ENCODE assay signal across 9 cellular contexts in genomic region chr2:169734172-169734847, GRCh38. TPM values are rescaled to one million over a fixed set of nuclear protein-coding genes. Genes with fewer than 3 reads are reported as not detected.
DNase-seq lines count a peak whose midpoint lies in the region; ATAC-seq and TF ChIP-seq lines count a peak whose summit lies in the region.
"Had no signal": no experiment of that assay in that cellular context is flagged by ENCODE, and none has a peak within 500 bp of the region (broad histone marks: within the 10 kb centered on the region; RNA-seq: fewer than 3 reads in every experiment).

No MANE protein-coding gene starts in this region.

- H3K9me3 Mint-ChIP-seq in CD4-positive, alpha-beta T cell: no peaks in the 10 kb centered on the region
- H3K9me3 Mint-ChIP-seq in chondrocyte (ENCODE audit: low read depth): no peaks in the 10 kb centered on the region

- H3K4me1 Mint-ChIP-seq in CD4-positive, alpha-beta T cell (ENCODE audit: low read depth): peaks cover 10% of the 10 kb centered on the region
- peaks cover 37% of the 10 kb centered on the region for H3K4me1 Mint-ChIP-seq in chondrocyte (ENCODE audit: low read depth)

- H3K27ac ChIP-seq in CD4-positive, alpha-beta T cell (ENCODE audit: low read depth, low read length): no peak overlapping the region
- no peak overlapping the region for H3K27ac ChIP-seq in lower lobe of right lung
- H3K27ac ChIP-seq in thymus (ENCODE audit: low read depth): no peak overlapping the region

- TF ChIP-seq CTCF in CD4-positive, alpha-beta T cell (IDR thresholded peaks at IDR 0.05): no peak
- TF ChIP-seq CTCF in chondrocyte (IDR thresholded peaks at IDR 0.05) (no peak), lower lobe of right lung (IDR thresholded peaks at IDR 0.05) (no peak)

- peak; percentile 45 for ATAC-seq in CD4-positive, alpha-beta T cell (ENCODE audit: poor library complexity)
- ATAC-seq in GM18909 (IDR thresholded peaks at IDR 0.05; ENCODE audit: poor library complexity, unreplicated experiment) (peak; percentile 39), HG03103 (IDR thresholded peaks at IDR 0.05; ENCODE audit: low read depth, unreplicated experiment) (peak; percentile 37), lower lobe of right lung (peak; percentile 54 to 66)

- H3K9me3 ChIP-seq in CD4-positive, alpha-beta T cell (ENCODE audit: control insufficient read depth, low read length): no peaks in the 10 kb centered on the region
- H3K9me3 ChIP-seq in lower lobe of right lung: no peaks in the 10 kb centered on the region
- H3K9me3 ChIP-seq in thymus (ENCODE audit: control insufficient read depth): no peaks in the 10 kb centered on the region

- H3K27me3 ChIP-seq in CD4-positive, alpha-beta T cell (ENCODE audit: control insufficient read depth, insufficient read depth, low read length): peaks cover 18% of the 10 kb centered on the region
- H3K27me3 ChIP-seq in lower lobe of right lung (ENCODE audit: low read depth): no peaks in the 10 kb centered on the region
- H3K27me3 ChIP-seq in thymus (ENCODE audit: control insufficient read depth, insufficient read depth): no peaks in the 10 kb centered on the region

- peak overlapping the region; percentile 77 for H3K4me3 Mint-ChIP-seq in CD4-positive, alpha-beta T cell
- peak overlapping the region; percentile 85 for H3K4me3 Mint-ChIP-seq in chondrocyte (ENCODE audit: unreplicated experiment)

- POLR2A ChIA-PET in CD4-positive, alpha-beta T cell (lab: Charles Lee): no interaction called here

- intact Hi-C loops in CD4-positive, alpha-beta T cell (cut with DNase I, micrococcal nuclease): no loop called here
- intact Hi-C loops in lower lobe of right lung (cut with DNase I): no loop called here

- H3K4me3 ChIP-seq in lower lobe of right lung (peak overlapping the region; percentile 80), thymus (ENCODE audit: low read length) (peak overlapping the region; percentile 89)

- H3K4me1 ChIP-seq in lower lobe of right lung (peaks cover 3% of the 10 kb centered on the region), thymus (ENCODE audit: control insufficient read depth, insufficient read depth, low read length) (peaks cover 11% of the 10 kb centered on the region)

- CTCF ChIA-PET in CD4-positive, alpha-beta T cell (lab: Charles Lee): no interaction called here

- peak in 1 of 10 experiments; percentile 3 for DNase-seq in CD4-positive, alpha-beta T cell
- no peak for DNase-seq in chondrocyte (ENCODE audit: low spot score)
- no peak for DNase-seq in lower lobe of right lung
- DNase-seq in hepatic stellate cell (ENCODE audit: low spot score): no peak

- H3K36me3 Mint-ChIP-seq in CD4-positive, alpha-beta T cell (ENCODE audit: low read depth): no peaks in the 10 kb centered on the region
- H3K36me3 Mint-ChIP-seq in chondrocyte (ENCODE audit: low read depth): peaks cover 2% of the 10 kb centered on the region

- H3K27me3 Mint-ChIP-seq in CD4-positive, alpha-beta T cell: peaks cover 53% of the 10 kb centered on the region
- H3K27me3 Mint-ChIP-seq in chondrocyte (ENCODE audit: low read depth): no peaks in the 10 kb centered on the region

- WGBS in thymus: 2% methylated on average over 69 of the region's 69 CpGs

- H3K36me3 ChIP-seq in lower lobe of right lung: no peaks in the 10 kb centered on the region
- H3K36me3 ChIP-seq in thymus (ENCODE audit: control insufficient read depth, insufficient read depth): no peaks in the 10 kb centered on the region

- no peak overlapping the region for H3K27ac Mint-ChIP-seq in CD4-positive, alpha-beta T cell
- H3K27ac Mint-ChIP-seq in chondrocyte (ENCODE audit: unreplicated experiment): no peak overlapping the region

TF ChIP-seq in PFSK-1, 5 proteins besides CTCF, POLR2A, EP300 and RAD21:
- no peak for TF ChIP-seq SIN3A (IDR thresholded peaks at IDR 0.05; ENCODE audit: borderline replicate concordance, insufficient read depth, low read length)
- peak; percentile 21 for TF ChIP-seq FOXP2 (optimal IDR thresholded peaks at IDR 0.05; ENCODE audit: borderline replicate concordance, extremely low read depth, extremely low read length, insufficient read depth)

RNA-seq across cellular contexts. Expression of gene KLHL23, which starts 0.7 kb away (rescaled TPM):
- total RNA-seq in CD4-positive, alpha-beta T cell: under 1 TPM; 0.36 to 0.39 TPM
- 2.3 TPM for polyA plus RNA-seq in PFSK-1 (2012; ENCODE audit: insufficient read length, low read depth)
- 3.8 to 9.6 TPM (median 8.9 TPM) in 3 replicates for total RNA-seq in chondrocyte
- 8.8 TPM for total RNA-seq in lower lobe of right lung
- 4.5 TPM for polyA plus RNA-seq in thymus

RNA-seq across cellular contexts. Expression of gene PHOSPHO2, which starts 40.0 kb away (rescaled TPM):
- 1 to 10 TPM; 4.5 to 6.5 TPM for total RNA-seq in CD4-positive, alpha-beta T cell
- polyA plus RNA-seq in PFSK-1 (2012; ENCODE audit: insufficient read length, low read depth): 1.0 TPM
- total RNA-seq in chondrocyte (3.0 to 4.2 TPM (median 3.3 TPM) in 3 replicates), lower lobe of right lung (6.1 TPM)
- polyA plus RNA-seq in thymus: 3.9 TPM

RNA-seq across cellular contexts. Expression of gene CFAP210, which starts 40.1 kb away (rescaled TPM):
- 1 to 10 TPM; 2.2 to 3.1 TPM for total RNA-seq in CD4-positive, alpha-beta T cell
- not detected for polyA plus RNA-seq in PFSK-1 (2012; ENCODE audit: insufficient read length, low read depth)
- total RNA-seq in chondrocyte (0.19 TPM in 1 of 3 replicates, not detected in the others), lower lobe of right lung (0.95 TPM)
- polyA plus RNA-seq in thymus: 0.21 TPM
- total RNA-seq: T-helper 1 cell treated with Interleukin-12 subunit alpha and Interleukin-12 subunit beta and Interleukin-4 antibody, amounts not matched to agents 30 ng/mL and 1 ng/mL, for 36 hours had no signal
